1 cellular context compared by ENCODE assay signal in the genomic region with DNA sequence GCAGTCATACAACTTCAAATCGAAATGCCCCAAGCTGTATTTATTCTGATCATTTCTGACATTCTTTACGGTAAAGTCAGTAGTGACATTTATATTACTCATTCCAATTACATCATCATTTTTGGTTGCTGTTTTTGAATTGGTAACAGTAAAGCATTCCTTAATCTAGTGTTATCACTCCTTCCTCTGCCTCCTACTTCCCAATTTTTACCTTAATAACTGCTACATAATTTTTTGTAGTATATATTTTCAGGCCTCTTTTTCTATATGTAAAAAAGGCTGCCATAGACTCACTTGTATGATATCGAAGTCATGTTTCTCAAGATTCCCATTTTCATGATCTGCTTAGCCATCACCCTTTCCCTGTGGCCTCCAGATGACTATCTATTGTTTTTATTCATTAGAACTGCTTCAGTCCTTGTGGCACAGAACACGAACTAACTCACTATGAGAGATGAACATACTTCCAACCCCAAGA.
TF ChIP-seq lines count a peak whose summit lies in the region.

No MANE protein-coding gene starts in this region.

TF ChIP-seq in HEK293, 187 proteins besides CTCF, POLR2A, EP300 and RAD21 (continued from another document and continues in another):
- TF ChIP-seq ATF2 (tag by site-specific recombination; IDR thresholded peaks at IDR 0.05; ENCODE audit: low read depth) = peak; percentile 96
- no peak for TF ChIP-seq HIC1 (tag by site-specific recombination; IDR thresholded peaks at IDR 0.05)
- TF ChIP-seq KLF9 (tag by site-specific recombination; IDR thresholded peaks at IDR 0.05; ENCODE audit: low read depth) = no peak
- no peak for TF ChIP-seq ZNF654 (tag by site-specific recombination; IDR thresholded peaks at IDR 0.05; ENCODE audit: low read depth)
- TF ChIP-seq SALL2 (tag by site-specific recombination; IDR thresholded peaks at IDR 0.05; ENCODE audit: borderline replicate concordance) = no peak
- no peak for TF ChIP-seq ZNF701 (tag by site-specific recombination; IDR thresholded peaks at IDR 0.05)
- TF ChIP-seq ZNF169 (tag by site-specific recombination; IDR thresholded peaks at IDR 0.05) = no peak
- no peak for TF ChIP-seq ZNF248 (tag by site-specific recombination; IDR thresholded peaks at IDR 0.05)
- no peak for TF ChIP-seq BCL11B (tag by site-specific recombination; IDR thresholded peaks at IDR 0.05; ENCODE audit: low read depth)
- no peak for TF ChIP-seq ZNF473 (tag by site-specific recombination; IDR thresholded peaks at IDR 0.05)
- no peak for TF ChIP-seq WT1 (tag by site-specific recombination; IDR thresholded peaks at IDR 0.05)
- no peak; the same call in 1 of the 2 replicates for TF ChIP-seq TRIM28 (IDR thresholded peaks at IDR 0.05; ENCODE audit: borderline replicate concordance, low read length)
- no peak for TF ChIP-seq EGR2 (tag by site-specific recombination; IDR thresholded peaks at IDR 0.05; ENCODE audit: low read depth)
- TF ChIP-seq ZBTB49 (tag by site-specific recombination; IDR thresholded peaks at IDR 0.05; ENCODE audit: low read depth) = no peak
- no peak for TF ChIP-seq ZNF677 (tag by site-specific recombination; IDR thresholded peaks at IDR 0.05)
- TF ChIP-seq, protein P1, sequence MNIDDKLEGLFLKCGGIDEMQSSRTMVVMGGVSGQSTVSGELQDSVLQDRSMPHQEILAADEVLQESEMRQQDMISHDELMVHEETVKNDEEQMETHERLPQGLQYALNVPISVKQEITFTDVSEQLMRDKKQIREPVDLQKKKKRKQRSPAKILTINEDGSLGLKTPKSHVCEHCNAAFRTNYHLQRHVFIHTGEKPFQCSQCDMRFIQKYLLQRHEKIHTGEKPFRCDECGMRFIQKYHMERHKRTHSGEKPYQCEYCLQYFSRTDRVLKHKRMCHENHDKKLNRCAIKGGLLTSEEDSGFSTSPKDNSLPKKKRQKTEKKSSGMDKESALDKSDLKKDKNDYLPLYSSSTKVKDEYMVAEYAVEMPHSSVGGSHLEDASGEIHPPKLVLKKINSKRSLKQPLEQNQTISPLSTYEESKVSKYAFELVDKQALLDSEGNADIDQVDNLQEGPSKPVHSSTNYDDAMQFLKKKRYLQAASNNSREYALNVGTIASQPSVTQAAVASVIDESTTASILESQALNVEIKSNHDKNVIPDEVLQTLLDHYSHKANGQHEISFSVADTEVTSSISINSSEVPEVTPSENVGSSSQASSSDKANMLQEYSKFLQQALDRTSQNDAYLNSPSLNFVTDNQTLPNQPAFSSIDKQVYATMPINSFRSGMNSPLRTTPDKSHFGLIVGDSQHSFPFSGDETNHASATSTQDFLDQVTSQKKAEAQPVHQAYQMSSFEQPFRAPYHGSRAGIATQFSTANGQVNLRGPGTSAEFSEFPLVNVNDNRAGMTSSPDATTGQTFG (tag by site-specific recombination; IDR thresholded peaks at IDR 0.05; ENCODE audit: borderline replicate concordance) = no peak
- no peak for TF ChIP-seq ZNF184 (tag by site-specific recombination; IDR thresholded peaks at IDR 0.05)
- TF ChIP-seq ZNF558 (tag by site-specific recombination; IDR thresholded peaks at IDR 0.05) = no peak
- no peak for TF ChIP-seq ZNF311 (tag by site-specific recombination; IDR thresholded peaks at IDR 0.05; ENCODE audit: borderline replicate concordance)
- TF ChIP-seq, protein P2, sequence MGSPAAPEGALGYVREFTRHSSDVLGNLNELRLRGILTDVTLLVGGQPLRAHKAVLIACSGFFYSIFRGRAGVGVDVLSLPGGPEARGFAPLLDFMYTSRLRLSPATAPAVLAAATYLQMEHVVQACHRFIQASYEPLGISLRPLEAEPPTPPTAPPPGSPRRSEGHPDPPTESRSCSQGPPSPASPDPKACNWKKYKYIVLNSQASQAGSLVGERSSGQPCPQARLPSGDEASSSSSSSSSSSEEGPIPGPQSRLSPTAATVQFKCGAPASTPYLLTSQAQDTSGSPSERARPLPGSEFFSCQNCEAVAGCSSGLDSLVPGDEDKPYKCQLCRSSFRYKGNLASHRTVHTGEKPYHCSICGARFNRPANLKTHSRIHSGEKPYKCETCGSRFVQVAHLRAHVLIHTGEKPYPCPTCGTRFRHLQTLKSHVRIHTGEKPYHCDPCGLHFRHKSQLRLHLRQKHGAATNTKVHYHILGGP (tag by site-specific recombination; IDR thresholded peaks at IDR 0.05) = no peak
- no peak for TF ChIP-seq KLF1 (tag by site-specific recombination; IDR thresholded peaks at IDR 0.05)
- TF ChIP-seq ZBTB11 (tag by site-specific recombination; conservative IDR thresholded peaks at IDR 0.05; ENCODE audit: low read depth) = no peak
- no peak for TF ChIP-seq ZNF174 (tag by site-specific recombination; IDR thresholded peaks at IDR 0.05)
- TF ChIP-seq PRDM10 (tag by site-specific recombination; IDR thresholded peaks at IDR 0.05) = no peak
- TF ChIP-seq ZNF366 (tag by site-specific recombination; conservative IDR thresholded peaks at IDR 0.05) = peak; percentile 44; the same call in 1 of the 2 replicates
- no peak for TF ChIP-seq ZNF658 (tag by site-specific recombination; IDR thresholded peaks at IDR 0.05)
- no peak for TF ChIP-seq ZNF76 (tag by site-specific recombination; IDR thresholded peaks at IDR 0.05; ENCODE audit: borderline replicate concordance, low read depth)
- TF ChIP-seq ZNF791 (tag by site-specific recombination; IDR thresholded peaks at IDR 0.05) = no peak
- no peak for TF ChIP-seq GLIS1 (tag by site-specific recombination; IDR thresholded peaks at IDR 0.05)
- TF ChIP-seq, protein P3, sequence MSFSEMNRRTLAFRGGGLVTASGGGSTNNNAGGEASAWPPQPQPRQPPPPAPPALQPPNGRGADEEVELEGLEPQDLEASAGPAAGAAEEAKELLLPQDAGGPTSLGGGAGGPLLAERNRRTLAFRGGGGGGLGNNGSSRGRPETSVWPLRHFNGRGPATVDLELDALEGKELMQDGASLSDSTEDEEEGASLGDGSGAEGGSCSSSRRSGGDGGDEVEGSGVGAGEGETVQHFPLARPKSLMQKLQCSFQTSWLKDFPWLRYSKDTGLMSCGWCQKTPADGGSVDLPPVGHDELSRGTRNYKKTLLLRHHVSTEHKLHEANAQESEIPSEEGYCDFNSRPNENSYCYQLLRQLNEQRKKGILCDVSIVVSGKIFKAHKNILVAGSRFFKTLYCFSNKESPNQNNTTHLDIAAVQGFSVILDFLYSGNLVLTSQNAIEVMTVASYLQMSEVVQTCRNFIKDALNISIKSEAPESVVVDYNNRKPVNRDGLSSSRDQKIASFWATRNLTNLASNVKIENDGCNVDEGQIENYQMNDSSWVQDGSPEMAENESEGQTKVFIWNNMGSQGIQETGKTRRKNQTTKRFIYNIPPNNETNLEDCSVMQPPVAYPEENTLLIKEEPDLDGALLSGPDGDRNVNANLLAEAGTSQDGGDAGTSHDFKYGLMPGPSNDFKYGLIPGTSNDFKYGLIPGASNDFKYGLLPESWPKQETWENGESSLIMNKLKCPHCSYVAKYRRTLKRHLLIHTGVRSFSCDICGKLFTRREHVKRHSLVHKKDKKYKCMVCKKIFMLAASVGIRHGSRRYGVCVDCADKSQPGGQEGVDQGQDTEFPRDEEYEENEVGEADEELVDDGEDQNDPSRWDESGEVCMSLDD (tag by site-specific recombination; IDR thresholded peaks at IDR 0.05) = no peak
- no peak for TF ChIP-seq ZNF274 (IDR thresholded peaks at IDR 0.05; ENCODE audit: low read length)
- no peak for TF ChIP-seq ZNF274 (tag by site-specific recombination; IDR thresholded peaks at IDR 0.05; ENCODE audit: borderline replicate concordance)
- peak; percentile 36; the same call in 1 of the 2 replicates for TF ChIP-seq SP7 (tag by site-specific recombination; IDR thresholded peaks at IDR 0.05)
- no peak for TF ChIP-seq ZNF133 (tag by site-specific recombination; IDR thresholded peaks at IDR 0.05)
